Comparison of ENCODE assay signal across 26 cellular contexts in genomic region chr5:39331993-39332392, GRCh38. TPM values are rescaled to one million over a fixed set of nuclear protein-coding genes. Genes with fewer than 3 reads are reported as not detected.
DNase-seq lines count a peak whose midpoint lies in the region; ATAC-seq and TF ChIP-seq lines count a peak whose summit lies in the region.
"Had no signal": no experiment of that assay in that cellular context is flagged by ENCODE, and none has a peak within 500 bp of the region (broad histone marks: within the 10 kb centered on the region; RNA-seq: fewer than 3 reads in every experiment).

No MANE protein-coding gene starts in this region.

- intact Hi-C loops in heart left ventricle (cut with DNase I) = no loop called here

- TF ChIP-seq CTCF in gastroesophageal sphincter (IDR thresholded peaks at IDR 0.05) = no peak
- no peak for TF ChIP-seq CTCF in heart left ventricle (IDR thresholded peaks at IDR 0.05)

- TF ChIP-seq POLR2A in gastroesophageal sphincter (IDR thresholded peaks at IDR 0.05) = no peak
- TF ChIP-seq POLR2A in heart left ventricle (IDR thresholded peaks at IDR 0.05) = no peak

- no peak overlapping the region for H3K4me3 ChIP-seq in SK-N-MC
- no peak overlapping the region for H3K4me3 ChIP-seq in skeletal muscle cell (ENCODE audit: low read depth, low read length)
- no peak overlapping the region for H3K4me3 ChIP-seq in gastroesophageal sphincter
- no peak overlapping the region for H3K4me3 ChIP-seq in heart left ventricle

- no peak for TF ChIP-seq EP300 in gastroesophageal sphincter (IDR thresholded peaks at IDR 0.05)

- no peak overlapping the region for H3K27ac ChIP-seq in SK-N-MC
- no peak overlapping the region for H3K27ac ChIP-seq in gastroesophageal sphincter
- H3K27ac ChIP-seq in heart left ventricle = no peak overlapping the region
- H3K27ac ChIP-seq: RWPE1 had no signal

- H3K9me3 ChIP-seq in SK-N-MC (ENCODE audit: low read depth, low read length) = no peaks in the 10 kb centered on the region
- no peaks in the 10 kb centered on the region for H3K9me3 ChIP-seq in gastroesophageal sphincter
- no peaks in the 10 kb centered on the region for H3K9me3 ChIP-seq in heart left ventricle
- H3K9me3 ChIP-seq: SK-N-SH had no signal

- no peak overlapping the region for H3K9ac ChIP-seq in SK-N-MC (ENCODE audit: insufficient read length)
- H3K9ac ChIP-seq: SK-N-SH had no signal

- ATAC-seq in gastroesophageal sphincter (no peak), heart left ventricle (no peak)
- ATAC-seq: CD8-positive, alpha-beta T cell had no signal

- H3K36me3 ChIP-seq in SK-N-MC (ENCODE audit: insufficient read depth, low read length) (no peaks in the 10 kb centered on the region), gastroesophageal sphincter (no peaks in the 10 kb centered on the region), heart left ventricle (no peaks in the 10 kb centered on the region)

- no peaks in the 10 kb centered on the region for H3K27me3 ChIP-seq in gastroesophageal sphincter
- no peaks in the 10 kb centered on the region for H3K27me3 ChIP-seq in heart left ventricle

- H3K4me1 ChIP-seq in gastroesophageal sphincter = no peaks in the 10 kb centered on the region
- H3K4me1 ChIP-seq in heart left ventricle = no peaks in the 10 kb centered on the region

- DNase-seq in EL = peak; percentile 30
- peak; percentile 16 for DNase-seq in SK-N-MC (ENCODE audit: low read depth, low spot score)
- DNase-seq in fibroblast of the conjunctiva (ENCODE audit: low read depth) = peak; percentile 13
- peak; percentile 62 for DNase-seq in skeletal muscle cell (ENCODE audit: low read depth)
- no peak for DNase-seq in activated T-cell treated with anti-CD3 and anti-CD28 coated beads, Interleukin-2, amount 50 U/mL, for 1 hour
- DNase-seq in heart left ventricle = no peak
- DNase-seq in OCI-M2 (lab: John Stamatoyannopoulos, UW; ENCODE audit: unreplicated experiment) = no peak
- DNase-seq: AML-193; C1 segment of cervical spinal cord; Calu3; CD8-positive, alpha-beta T cell; DMS153; H9; HFFc6; KG1; NCI-H1092 treated with DMSO at 0.1 percent for 48 hours; NCI-H1436 treated with DMSO at 0.1 percent for 48 hours; NCI-H1930; NCI-H2227 treated with DMSO at 0.1 percent for 48 hours; NCI-H510A; NCI-H748 treated with DMSO at 0.1 percent for 48 hours; SHP77 treated with DMSO at 0.1 percent for 48 hours; SK-N-SH had no signal

- 25 to 50% methylated on average over 1 of the region's 1 CpG for WGBS in gastroesophageal sphincter (ENCODE audit: low coverage in 1 of 2), 2 donors
- WGBS in heart left ventricle, 4 donors = 61 to 79% (median 78%) methylated on average over 1 of the region's 1 CpG

RNA-seq across cellular contexts. Expression of gene C9, which starts 32.3 kb away (rescaled TPM):
- total RNA-seq in gastroesophageal sphincter (not detected), heart left ventricle (under 1 TPM in 1 of 9 donors, not detected in 8; 0.29 TPM)
- polyA plus RNA-seq in heart left ventricle = under 1 TPM in 1 of 2 donors, not detected in 1; 0.04 TPM
- total RNA-seq: A673; Calu3; CD8-positive, alpha-beta T cell; H9 had no signal
- polyA plus RNA-seq: SK-N-SH had no signal

Comparison
In these comparisons a context has a peak if more than half of its experiments do, and no peak if none do; other contexts are left out.
1. DNase-seq: peak in EL (single experiment), SK-N-MC (single experiment), fibroblast of the conjunctiva (single experiment) and skeletal muscle cell (single experiment); none in activated T-cell treated with anti-CD3 and anti-CD28 coated beads, Interleukin-2, amount 50 U/mL, for 1 hour (single experiment), heart left ventricle (0 of 5) and OCI-M2 (single experiment).